Comparison of ENCODE assay signal across 8 cellular contexts in the genomic region with DNA sequence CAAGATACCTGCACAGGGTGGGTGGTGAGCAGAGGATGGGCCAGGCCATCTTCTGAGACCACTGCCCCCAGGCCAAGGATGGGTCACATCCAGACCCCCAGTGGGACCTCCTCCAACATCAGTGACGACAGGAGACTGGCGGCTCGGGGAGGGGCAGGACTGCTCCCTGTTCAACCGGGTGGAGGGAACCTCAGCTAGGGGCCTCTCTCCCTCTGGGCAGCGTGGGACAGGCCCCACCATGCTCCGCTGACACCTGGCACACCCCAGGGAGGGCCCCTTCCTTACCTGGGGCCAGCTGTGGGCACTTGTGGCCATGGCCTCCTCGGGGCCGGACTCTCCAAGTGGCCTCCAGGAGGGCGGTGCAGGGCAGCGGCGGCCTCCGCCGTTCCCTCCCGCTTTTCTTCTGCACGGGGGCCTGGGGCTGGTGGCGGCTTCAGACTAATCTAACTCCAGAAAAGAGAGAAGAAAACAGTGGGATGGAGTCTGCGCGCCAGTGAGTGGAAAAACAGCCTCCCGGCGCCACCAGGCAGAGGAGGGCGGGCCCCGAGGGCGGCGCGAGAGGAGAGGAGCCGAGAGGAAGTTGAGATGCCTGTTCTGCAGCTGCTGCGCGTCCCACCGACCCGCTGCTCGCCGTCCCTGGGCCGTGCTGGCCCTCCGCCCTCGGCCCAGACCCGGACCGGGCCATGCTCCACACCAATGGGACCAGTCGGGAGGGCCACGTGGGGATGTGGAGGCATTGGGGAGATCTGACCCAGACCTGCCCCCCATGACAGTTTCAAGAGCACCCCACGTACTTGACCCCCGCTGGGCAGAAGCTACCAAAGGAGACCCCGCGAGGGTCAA. TPM values are rescaled to one million over a fixed set of nuclear protein-coding genes. Genes with fewer than 3 reads are reported as not detected.
DNase-seq lines count a peak whose midpoint lies in the region; ATAC-seq, FAIRE-seq and TF ChIP-seq lines count a peak whose summit lies in the region.

A gene with protein sequence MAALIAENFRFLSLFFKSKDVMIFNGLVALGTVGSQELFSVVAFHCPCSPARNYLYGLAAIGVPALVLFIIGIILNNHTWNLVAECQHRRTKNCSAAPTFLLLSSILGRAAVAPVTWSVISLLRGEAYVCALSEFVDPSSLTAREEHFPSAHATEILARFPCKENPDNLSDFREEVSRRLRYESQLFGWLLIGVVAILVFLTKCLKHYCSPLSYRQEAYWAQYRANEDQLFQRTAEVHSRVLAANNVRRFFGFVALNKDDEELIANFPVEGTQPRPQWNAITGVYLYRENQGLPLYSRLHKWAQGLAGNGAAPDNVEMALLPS (minus strand): TSS at position 500 of the 843 bp plus-strand sequence. CDS start 2,429 bp downstream, outside the sequence.

- peak within 1 kb of the TSS; percentile 90 for H3K14ac ChIP-seq in IMR-90 (replicated peaks; ENCODE audit: low read depth, low read length)

- H3K27me3 ChIP-seq in CD4-positive, alpha-beta memory T cell (ENCODE audit: insufficient read depth, low read length) = no peaks in the 10 kb centered on the region
- H3K27me3 ChIP-seq in IMR-90 (ENCODE audit: control insufficient read depth, insufficient read depth, low read length) (no peaks in the 10 kb centered on the region), K562 (ENCODE audit: control insufficient read depth in 2 of 2, insufficient read depth in 2 of 2, low read length in 2 of 2) (no peaks in the 10 kb centered on the region), iPS-20b (ENCODE audit: insufficient read depth, low read length) (no peaks in the 10 kb centered on the region), smooth muscle cell (ENCODE audit: low read depth) (no peaks in the 10 kb centered on the region)

- H3F3A ChIP-seq in smooth muscle cell (ENCODE audit: low read depth) = no peaks in the 10 kb centered on the region

- BruUV-seq in IMR-90 (replicated peaks; lab: Mats Ljungman, UMichigan) (no TSS peak), K562 (replicated peaks; lab: Mats Ljungman, UMichigan) (no TSS peak)

- peak within 1 kb of the TSS; percentile 43 for H3K9ac ChIP-seq in IMR-90 (ENCODE audit: low read depth, low read length)
- H3K9ac ChIP-seq in K562 (ENCODE audit: insufficient read depth in 1 of 2, low read depth in 2 of 2, low read length in 2 of 2) = peak within 1 kb of the TSS in 1 of 2 experiments; percentile 68; a peak in 2 of 4 replicates
- no peak within 1 kb of the TSS for H3K9ac ChIP-seq in iPS-20b (ENCODE audit: low read depth, low read length)
- H3K9ac ChIP-seq in smooth muscle cell (ENCODE audit: low read depth) = no peak within 1 kb of the TSS

- H2AFZ ChIP-seq in IMR-90 (replicated peaks; ENCODE audit: low read length, poor library complexity) = peak within 1 kb of the TSS; percentile 98
- H2AFZ ChIP-seq in K562 (ENCODE audit: low read depth, low read length) = no peak within 1 kb of the TSS
- H2AFZ ChIP-seq in smooth muscle cell (ENCODE audit: low read depth) = no peak within 1 kb of the TSS

- dilution Hi-C loops in IMR-90 (cut with HindIII; ENCODE audit: low sequenced_read_pairs, unreplicated experiment) = no loop called here

- no peak within 1 kb of the TSS for H3K56ac ChIP-seq in IMR-90 (ENCODE audit: extremely low read depth, insufficient read depth, low read length)

- WGBS in IMR-90 (ENCODE audit: extremely low coverage in 2 of 2, insufficient read length in 1 of 2), 2 experiments = 10% methylated on average over 12 of the region's 43 CpGs; no CpG with 5 or more reads in 1 of the 2 experiments
- 49% methylated on average over 12 of the region's 43 CpGs for WGBS in K562 (ENCODE audit: insufficient coverage, low coverage, missing lambda C conversion rate)
- WGBS in smooth muscle cell (ENCODE audit: low lambda C conversion rate) = 39% methylated on average over 43 of the region's 43 CpGs

- peaks cover 9% of the 10 kb centered on the region; the same call in 1 of the 2 replicates for H4K20me1 ChIP-seq in IMR-90 (ENCODE audit: insufficient read depth, low read length)
- no peaks in the 10 kb centered on the region; the same call in 1 of the 2 replicates for H4K20me1 ChIP-seq in K562 (replicated peaks; ENCODE audit: control insufficient read depth, insufficient read depth, low read length)
- no peaks in the 10 kb centered on the region for H4K20me1 ChIP-seq in smooth muscle cell (ENCODE audit: low read depth)

- CTCF ChIA-PET in CD4-positive, alpha-beta memory T cell (lab: Charles Lee; ENCODE audit: partially characterized antibody) = interaction anchor here (1.0 to 9.7 kb wide), 10 partner anchors 13 to 36 kb away, joined by 3 to 75 read pairs (median 18); no protein-coding TSS in a partner anchor
- CTCF ChIA-PET in IMR-90 (lab: Yijun Ruan, JAX) = interaction anchor here (0.9 kb wide), 1 partner anchor 34 kb away, joined by 3 read pairs; no protein-coding TSS in a partner anchor
- CTCF ChIA-PET in K562 (lab: Yijun Ruan, JAX; ENCODE audit: low intra/inter-chr PET ratio) = no interaction called here

- peaks cover 42 to 74% (median 50%) of the 10 kb centered on the region in 4 donors for H3K4me1 Mint-ChIP-seq in CD4-positive, alpha-beta memory T cell

- peak within 1 kb of the TSS; percentile 46 for H2BK120ac ChIP-seq in IMR-90 (ENCODE audit: low read depth, low read length)

- H3K4me1 ChIP-seq in CD4-positive, alpha-beta memory T cell (ENCODE audit: insufficient read depth, low read length) = peaks cover 53% of the 10 kb centered on the region
- H3K4me1 ChIP-seq in IMR-90 (ENCODE audit: control insufficient read depth, insufficient read depth, low read length) (peaks cover 11% of the 10 kb centered on the region; the same call in 1 of the 2 replicates), K562 (replicated peaks in 1 of 2; ENCODE audit: control insufficient read depth in 2 of 2, insufficient read depth in 2 of 2, low read length in 2 of 2) (peaks cover 2 to 27% of the 10 kb centered on the region in 2 experiments; a peak in 3 of 5 replicates), iPS-20b (ENCODE audit: insufficient read depth, low read length) (no peaks in the 10 kb centered on the region), smooth muscle cell (ENCODE audit: low read depth) (no peaks in the 10 kb centered on the region)

- FAIRE-seq in K562 (lab: Jason Lieb, UNC) = no peak

- no peak within 1 kb of the TSS for H2BK5ac ChIP-seq in IMR-90 (ENCODE audit: low read depth, low read length, poor library complexity, severe bottlenecking)

- intact Hi-C loops in CD4-positive, alpha-beta memory T cell (cut with micrococcal nuclease) = loop anchor here (1.0 kb wide), 2 partner anchors 19 to 30 kb away; no protein-coding TSS in a partner anchor
- intact Hi-C loops in IMR-90 (cut with micrococcal nuclease) = no loop called here
- intact Hi-C loops in K562 (cut with micrococcal nuclease) = no loop called here

- peaks cover 13% of the 10 kb centered on the region for H3K36me3 ChIP-seq in CD4-positive, alpha-beta memory T cell (ENCODE audit: insufficient read depth, low read length)
- H3K36me3 ChIP-seq in IMR-90 (ENCODE audit: control insufficient read depth, insufficient read depth, low read length) = peaks cover 12% of the 10 kb centered on the region
- H3K36me3 ChIP-seq in K562 (ENCODE audit: control insufficient read depth, insufficient read depth, low read length) = peaks cover 10% of the 10 kb centered on the region; the same call in 1 of the 3 replicates
- H3K36me3 ChIP-seq in iPS-20b (ENCODE audit: insufficient read depth, low read depth, low read length) = 0 out of 2 replicates have a peak, but pooled peaks cover 9% of the 10 kb centered on the region
- no peaks in the 10 kb centered on the region for H3K36me3 ChIP-seq in smooth muscle cell (ENCODE audit: low read depth)

- H3K4me3 Mint-ChIP-seq in CD4-positive, alpha-beta memory T cell = peak within 1 kb of the TSS; percentile 90 to 99 (median 96)

- H3K36me3 Mint-ChIP-seq in CD4-positive, alpha-beta memory T cell = peaks cover 26 to 39% of the 10 kb centered on the region in 2 donors

- TF ChIP-seq EP300 in K562 (IDR thresholded peaks at IDR 0.05; ENCODE audit: low read length) = no peak

- H4K91ac ChIP-seq in IMR-90 (ENCODE audit: insufficient read depth, low read depth, low read length) = peak within 1 kb of the TSS; percentile 82

- no peak within 1 kb of the TSS for H2BK20ac ChIP-seq in IMR-90 (ENCODE audit: low read depth, low read length)

- in situ Hi-C loops in IMR-90 (cut with MboI; ENCODE audit: low sequenced_read_pairs) (no loop called here), K562 (cut with MboI) (no loop called here)

- peak within 1 kb of the TSS; percentile 87 for H3K4ac ChIP-seq in IMR-90 (ENCODE audit: low read depth, low read length)

- no peaks in the 10 kb centered on the region for H3K9me3 ChIP-seq in CD4-positive, alpha-beta memory T cell (ENCODE audit: control insufficient read depth in 1 of 2, low read length in 2 of 2)
- H3K9me3 ChIP-seq in IMR-90 (ENCODE audit: control insufficient read depth, insufficient read depth, low read length) (no peaks in the 10 kb centered on the region), K562 (replicated peaks; ENCODE audit: control insufficient read depth, insufficient read depth, low read depth, low read length) (no peaks in the 10 kb centered on the region), iPS-20b (ENCODE audit: insufficient read depth, low read depth, low read length) (no peaks in the 10 kb centered on the region), smooth muscle cell (replicated peaks; ENCODE audit: low read depth) (no peaks in the 10 kb centered on the region)

- peaks cover 0 to 4% (median 0%) of the 10 kb centered on the region in 8 donors for H3K9me3 Mint-ChIP-seq in CD4-positive, alpha-beta memory T cell

- ATAC-seq in GM19463 (IDR thresholded peaks at IDR 0.05; ENCODE audit: unreplicated experiment) = peak; percentile 76
- ATAC-seq in IMR-90 (ENCODE audit: low read depth) = peak; percentile 81
- ATAC-seq in K562 = peak; percentile 24

- TF ChIP-seq CTCF in IMR-90 (conservative IDR thresholded peaks at IDR 0.05; ENCODE audit: low read depth, low read length) = no peak
- TF ChIP-seq CTCF in K562 (IDR thresholded peaks at IDR 0.05 in 2 of 3, conservative IDR thresholded peaks at IDR 0.05 in 1 of 3; ENCODE audit: insufficient read depth in 2 of 3, low read depth in 1 of 3, low read length in 3 of 3) = no peak
- TF ChIP-seq CTCF in smooth muscle cell (IDR thresholded peaks at IDR 0.05; ENCODE audit: borderline replicate concordance, insufficient read depth, poor library complexity, severe bottlenecking) = no peak

- no peaks in the 10 kb centered on the region for H3K27me3 Mint-ChIP-seq in CD4-positive, alpha-beta memory T cell

- H3K18ac ChIP-seq in IMR-90 (ENCODE audit: low read depth, low read length) = peak within 1 kb of the TSS; percentile 71; the same call in 1 of the 2 replicates

- peak within 1 kb of the TSS; percentile 72 for H3K27ac ChIP-seq in CD4-positive, alpha-beta memory T cell (ENCODE audit: low read depth, low read length)
- H3K27ac ChIP-seq in IMR-90 (ENCODE audit: insufficient read depth, low read length) (peak within 1 kb of the TSS; percentile 25; the same call in 1 of the 2 replicates), K562 (ENCODE audit: extremely low read depth, low read depth, low read length) (no peak within 1 kb of the TSS), iPS-20b (ENCODE audit: low read length) (no peak within 1 kb of the TSS), smooth muscle cell (ENCODE audit: low read depth) (peak within 1 kb of the TSS; percentile 12)

- peak within 1 kb of the TSS; percentile 79 to 97 for H3K4me3 ChIP-seq in CD4-positive, alpha-beta memory T cell (ENCODE audit: low read length in 2 of 2)
- H3K4me3 ChIP-seq in IMR-90 (ENCODE audit: insufficient read depth, low read depth, low read length) = peak within 1 kb of the TSS; percentile 49
- no peak within 1 kb of the TSS for H3K4me3 ChIP-seq in K562
- H3K4me3 ChIP-seq in iPS-20b (ENCODE audit: low read length) = peak within 1 kb of the TSS; percentile 52; the same call in 1 of the 2 replicates
- H3K4me3 ChIP-seq in smooth muscle cell = peak within 1 kb of the TSS; percentile 58

- H4K8ac ChIP-seq in IMR-90 (ENCODE audit: low read depth in 2 of 2, low read length in 2 of 2) = peak within 1 kb of the TSS; percentile 61 to 93; a peak in 3 of 4 replicates

- peaks cover 0 to 34% of the 10 kb centered on the region in 2 experiments; a peak in 1 of 4 replicates for H3K79me1 ChIP-seq in IMR-90 (ENCODE audit: low read depth in 1 of 2, low read length in 2 of 2)

- H3K79me2 ChIP-seq in K562 (ENCODE audit: control insufficient read depth, insufficient read depth, low read length) (no peaks in the 10 kb centered on the region), smooth muscle cell (ENCODE audit: low read depth) (no peaks in the 10 kb centered on the region)

- peak within 1 kb of the TSS; percentile 81 to 98 (median 95) for H3K27ac Mint-ChIP-seq in CD4-positive, alpha-beta memory T cell

- H2AK5ac ChIP-seq in IMR-90 (ENCODE audit: low read depth, low read length) = peak within 1 kb of the TSS; percentile 94

- TF ChIP-seq RAD21 in IMR-90 (IDR thresholded peaks at IDR 0.05; ENCODE audit: low read length) (no peak), K562 (CRISPR knock-in tag; conservative IDR thresholded peaks at IDR 0.05 in 1 of 2, IDR thresholded peaks at IDR 0.05 in 1 of 2) (no peak)

- POLR2A ChIA-PET in CD4-positive, alpha-beta memory T cell (lab: Charles Lee; ENCODE audit: partially characterized antibody) = interaction anchor here (0.6 to 5.9 kb wide), 15 partner anchors 10 to 235 kb away, joined by 3 to 106 read pairs (median 6); a partner anchor contains a TSS
- POLR2A ChIA-PET in IMR-90 (lab: Charles Lee; ENCODE audit: unreplicated experiment) = no interaction called here
- POLR2A ChIA-PET in K562 (lab: Yijun Ruan, JAX) = interaction anchor here (1.0 to 1.1 kb wide), 2 partner anchors 11 to 56 kb away, joined by 3 to 5 read pairs; a partner anchor contains a TSS

- peak within 1 kb of the TSS; percentile 99 for H2AK9ac ChIP-seq in IMR-90 (replicated peaks; ENCODE audit: low read depth, low read length, poor library complexity)

- TF ChIP-seq POLR2A in IMR-90 (IDR thresholded peaks at IDR 0.05; ENCODE audit: low read depth, low read length) = no peak
- TF ChIP-seq POLR2A in K562 (conservative IDR thresholded peaks at IDR 0.05) = no peak

- H2BK15ac ChIP-seq in IMR-90 (ENCODE audit: low read depth, low read length) = peak within 1 kb of the TSS; percentile 35; the same call in 1 of the 3 replicates

- H3K9me1 ChIP-seq in IMR-90 (ENCODE audit: insufficient read depth, low read length) = peaks cover 8% of the 10 kb centered on the region
- H3K9me1 ChIP-seq in K562 (ENCODE audit: control insufficient read depth, insufficient read depth, low read length) = no peaks in the 10 kb centered on the region

- peak in 4 of 5 donors; percentile 40 to 57 (median 44) for DNase-seq in CD4-positive, alpha-beta memory T cell
- DNase-seq in IMR-90 (peak; percentile 41), T1000 (lab: John Stamatoyannopoulos, UW) (peak; percentile 22), K562 (ENCODE audit: extremely low read depth in 1 of 4, low spot score in 3 of 4) (no peak), smooth muscle cell (lab: John Stamatoyannopoulos, UW; ENCODE audit: unreplicated experiment) (peak; percentile 18), DMS114 treated with DMSO at 0.1 percent for 48 hours (lab: John Stamatoyannopoulos, UW; ENCODE audit: unreplicated experiment) (no peak)

- H3K4me2 ChIP-seq in IMR-90 (ENCODE audit: low read depth, low read length) (peak within 1 kb of the TSS; percentile 86), K562 (ENCODE audit: insufficient read depth, low read length) (no peak within 1 kb of the TSS), smooth muscle cell (peak within 1 kb of the TSS; percentile 84)

- peak within 1 kb of the TSS; percentile 79 for H3K23ac ChIP-seq in IMR-90 (ENCODE audit: low read depth, low read length)

- H4K5ac ChIP-seq in IMR-90 (ENCODE audit: low read depth, low read length) = peak within 1 kb of the TSS; percentile 92

RNA-seq across cellular contexts. Expression of the gene that starts here (rescaled TPM):
- 10 to 100 TPM; 80.5 to 84.6 TPM for total RNA-seq in CD4-positive, alpha-beta memory T cell
- polyA plus RNA-seq in CD4-positive, alpha-beta memory T cell = 10 to 100 TPM; 40.3 to 65.0 TPM
- total RNA-seq in IMR-90 (2012; rRNA removed) = 2.2 and 2.5 TPM in 2 replicates
- 7.9 and 9.0 TPM in 2 replicates for polyA plus RNA-seq in IMR-90 (2012; rRNA removed)
- polyA plus RNA-seq in IMR-90 (2012; cell fraction: cytosol; rRNA removed) = 7.2 and 13.4 TPM in 2 replicates
- 7.4 and 12.8 TPM in 2 replicates for polyA plus RNA-seq in IMR-90 (2012; cell fraction: nucleus; rRNA removed; ENCODE audit: low replicate concordance)
- total RNA-seq in K562 (2011; cell fraction: chromatin; rRNA removed; ENCODE audit: low replicate concordance) = not detected in 2 replicates
- total RNA-seq in K562 (2011; cell fraction: nucleolus; rRNA removed) = not detected in 2 replicates
- total RNA-seq in K562 (2011; cell fraction: nucleoplasm; rRNA removed) = not detected in 2 replicates
- not detected in 2 replicates for total RNA-seq in K562 (2014; rRNA removed)
- total RNA-seq in K562 (2014; rRNA removed; fragmentation: Illumina TruSeq; extraction: Trizol) = not detected in 2 replicates
- not detected in 2 replicates for total RNA-seq in K562 (2015; rRNA removed; fragmentation: Illumina TruSeq; extraction: Trizol)
- total RNA-seq in K562 (2021) = 0.16 TPM in 1 of 2 replicates, not detected in the other
- polyA plus RNA-seq in K562 (2011; rRNA removed) = 0.08 and 0.39 TPM in 2 replicates
- polyA plus RNA-seq in K562 (2011; cell fraction: cytosol; rRNA removed) = 0.10 and 0.41 TPM in 2 replicates
- 0.17 and 0.35 TPM in 2 replicates for polyA plus RNA-seq in K562 (2011; cell fraction: nucleus; rRNA removed)
- 1.3 and 1.7 TPM in 2 replicates for polyA plus RNA-seq in K562 (2012)
- not detected in 2 replicates for polyA plus RNA-seq in K562 (2014; fragmentation: Illumina TruSeq; extraction: Trizol)
- under 1 TPM; 0.13 to 0.14 TPM for polyA plus RNA-seq in K562 (2014; fragmentation: Nextera tagmentation; extraction: Ambion mirVana)
- not detected in 2 replicates for polyA plus RNA-seq in K562 (2014; rRNA removed)
- polyA minus RNA-seq in K562 (2011; rRNA and poly(A)+ RNA removed) = not detected in 2 replicates
- polyA minus RNA-seq in K562 (2011; cell fraction: cytosol; rRNA and poly(A)+ RNA removed) = 0.73 TPM in 1 of 2 replicates, not detected in the other
- 0.22 TPM in 1 of 2 replicates, not detected in the other for polyA minus RNA-seq in K562 (2011; cell fraction: nucleus; rRNA and poly(A)+ RNA removed)
- total RNA-seq in smooth muscle cell = 3.1 and 4.0 TPM in 2 replicates
- polyA plus RNA-seq in smooth muscle cell = 6.2 and 8.6 TPM in 2 replicates

Comparison
In these comparisons a context has a peak if more than half of its experiments do, and no peak if none do; other contexts are left out.
1. RNA of the gene that starts here (total RNA-seq): 80.5 to 84.6 TPM in CD4-positive, alpha-beta memory T cell; 3.1 to 4.0 TPM in smooth muscle cell, 2.2 to 2.5 TPM in IMR-90 and 0.16 TPM in K562; every median in the first group is over 10 times any median in the second.
2. DNase-seq: peak in CD4-positive, alpha-beta memory T cell (4 of 5), IMR-90 (single experiment), T1000 (single experiment) and smooth muscle cell (single experiment); none in K562 (0 of 4) and DMS114 treated with DMSO at 0.1 percent for 48 hours (single experiment).
3. H3K27ac ChIP-seq: peak in CD4-positive, alpha-beta memory T cell (single experiment), IMR-90 (single experiment) and smooth muscle cell (single experiment); none in K562 (single experiment) and iPS-20b (single experiment).
4. ATAC-seq: peak in every context shown above with its lines; median percentile 81 in IMR-90; 76 in GM19463; 24 in K562.